ENCODE assay signal across 8 cellular contexts in genomic region chr1:110412576-110412975, GRCh38. TPM values are rescaled to one million over a fixed set of nuclear protein-coding genes. Genes with fewer than 3 reads are reported as not detected.
DNase-seq lines count a peak whose midpoint lies in the region; ATAC-seq and TF ChIP-seq lines count a peak whose summit lies in the region.

No MANE protein-coding gene starts in this region.

- no peak overlapping the region for H3K27ac ChIP-seq in RWPE1
- H3K27ac ChIP-seq in gastroesophageal sphincter, result no peak overlapping the region
- H3K27ac ChIP-seq in ovary, result peak overlapping the region; percentile 61 to 76
- no peak overlapping the region for H3K27ac ChIP-seq in transverse colon

- TF ChIP-seq CTCF in RWPE1 (conservative IDR thresholded peaks at IDR 0.05; ENCODE audit: low read depth) (peak; percentile 76), gastroesophageal sphincter (IDR thresholded peaks at IDR 0.05) (peak; percentile 52 to 78 (median 71)), ovary (IDR thresholded peaks at IDR 0.05) (peak; percentile 68 to 92 (median 91)), transverse colon (IDR thresholded peaks at IDR 0.05) (peak; percentile 55 to 68 (median 65))

- CTCF ChIA-PET in RWPE1 (lab: Yijun Ruan, JAX), result interaction anchor here (0.5 to 5.5 kb wide), 18 partner anchors 11 to 204 kb away, joined by 3 to 69 read pairs (median 4); no protein-coding TSS in a partner anchor

- H3K27me3 ChIP-seq in gastroesophageal sphincter, result no peaks in the 10 kb centered on the region
- no peaks in the 10 kb centered on the region for H3K27me3 ChIP-seq in ovary
- no peaks in the 10 kb centered on the region for H3K27me3 ChIP-seq in transverse colon

- DNase-seq in GM03348 (ENCODE audit: low spot score) (peak; percentile 80), HuH-7.5 (ENCODE audit: low spot score) (peak; percentile 55), RWPE1 (ENCODE audit: low spot score) (peak; percentile 80), ovary (peak; percentile 87 to 93 (median 90)), transverse colon (peak; percentile 67)
- DNase-seq in activated effector memory CD4-positive, alpha-beta T cell treated with Interleukin-2 at 50 U/mL for 16 hours, result peak; percentile 45

- intact Hi-C loops in ovary (cut with DNase I) (loop anchor here in 3 of 4 donors (2.0 to 5.0 kb wide), 3 partner anchors 44 to 48 kb away; no protein-coding TSS in a partner anchor), transverse colon (cut with DNase I; ENCODE audit: low total_unique reads) (loop anchor here (5.0 kb wide), 1 partner anchor 50 kb away; no protein-coding TSS in a partner anchor)

- H3K4me1 ChIP-seq in gastroesophageal sphincter (peaks cover 0 to 17% (median 7%) of the 10 kb centered on the region in 3 donors), ovary (ENCODE audit: insufficient read depth) (peaks cover 16% of the 10 kb centered on the region), transverse colon (peaks cover 0 to 10% (median 6%) of the 10 kb centered on the region in 4 donors)

- TF ChIP-seq EP300 in gastroesophageal sphincter (IDR thresholded peaks at IDR 0.05), result no peak
- TF ChIP-seq EP300 in ovary (IDR thresholded peaks at IDR 0.05), result no peak
- no peak for TF ChIP-seq EP300 in transverse colon (IDR thresholded peaks at IDR 0.05; ENCODE audit: low read depth)

- TF ChIP-seq POLR2A in gastroesophageal sphincter (IDR thresholded peaks at IDR 0.05) (no peak), ovary (IDR thresholded peaks at IDR 0.05) (peak; percentile 29), transverse colon (IDR thresholded peaks at IDR 0.05) (no peak)

- POLR2A ChIA-PET in RWPE1 (lab: Yijun Ruan, JAX; ENCODE audit: low non-redundant PET), result interaction anchor here (0.8 to 1.0 kb wide), 2 partner anchors 42 to 50 kb away, joined by 3 to 5 read pairs; no protein-coding TSS in a partner anchor

- H3K36me3 ChIP-seq in gastroesophageal sphincter, result no peaks in the 10 kb centered on the region
- no peaks in the 10 kb centered on the region for H3K36me3 ChIP-seq in ovary
- no peaks in the 10 kb centered on the region for H3K36me3 ChIP-seq in transverse colon

- ATAC-seq in gastroesophageal sphincter, result peak; percentile 62
- no peak for ATAC-seq in HG02642 (IDR thresholded peaks at IDR 0.05; ENCODE audit: poor library complexity, unreplicated experiment)

- 23% methylated on average over 3 of the region's 4 CpGs; no CpG with 5 or more reads in 1 of the 2 donors for WGBS in gastroesophageal sphincter (ENCODE audit: low coverage in 1 of 2), 2 donors
- 7 to 14% (median 9%) methylated on average over 4 of the region's 4 CpGs for WGBS in ovary, 3 donors
- 16% methylated on average over 4 of the region's 4 CpGs; no CpG with 5 or more reads in 1 of the 2 donors for WGBS in transverse colon (ENCODE audit: low coverage in 1 of 2), 2 donors

- no peak overlapping the region for H3K4me3 ChIP-seq in gastroesophageal sphincter
- no peak overlapping the region for H3K4me3 ChIP-seq in ovary
- no peak overlapping the region for H3K4me3 ChIP-seq in transverse colon

- in situ Hi-C loops in transverse colon (cut with MboI; ENCODE audit: low pct_ligation_motif_present in 1 of 4, low pct_unique_long_range_greater_than_20kb in 1 of 4, low sequenced_read_pairs in 3 of 4), result no loop called here

- H3K9me3 ChIP-seq in gastroesophageal sphincter, result no peaks in the 10 kb centered on the region
- no peaks in the 10 kb centered on the region for H3K9me3 ChIP-seq in ovary
- H3K9me3 ChIP-seq in transverse colon, result no peaks in the 10 kb centered on the region

RNA-seq across cellular contexts. Expression of gene LAMTOR5, which starts 5.1 kb away (rescaled TPM):
- 100 to 1,000 TPM in 2 of 4 donors, 10 to 100 TPM in 2; 72.5 to 126 (median 101) TPM for total RNA-seq in gastroesophageal sphincter
- 100 to 1,000 TPM; 103 to 129 (median 122) TPM for total RNA-seq in ovary
- polyA plus RNA-seq in ovary, result 100 to 1,000 TPM; 184 to 265 TPM
- 100 to 1,000 TPM in 1 of 4 donors, 10 to 100 TPM in 2, 1 to 10 TPM in 1; 7.1 to 113 (median 38.2) TPM for total RNA-seq in transverse colon

RNA-seq across cellular contexts. Expression of gene SLC16A4, which starts 21.8 kb away (rescaled TPM):
- total RNA-seq in gastroesophageal sphincter (10 to 100 TPM; 10.5 to 16.9 (median 15.2) TPM), ovary (10 to 100 TPM; 14.5 to 33.7 (median 21.2) TPM), transverse colon (1 to 10 TPM in 3 of 4 donors, not detected in 1; 1.4 to 3.7 (median 3.2) TPM)
- 10 to 100 TPM; 23.9 to 33.0 TPM for polyA plus RNA-seq in ovary

RNA-seq across cellular contexts. Expression of gene PROK1, which starts 38.4 kb away (rescaled TPM):
- total RNA-seq in gastroesophageal sphincter (1 to 10 TPM in 1 of 4 donors, not detected in 3; 1.1 TPM), ovary (100 to 1,000 TPM in 6 of 7 donors, 10 to 100 TPM in 1; 39.4 to 263 (median 182) TPM), transverse colon (not detected)
- 100 to 1,000 TPM; 276 to 428 TPM for polyA plus RNA-seq in ovary

Comparison
In these comparisons a context has a peak if more than half of its experiments do, and no peak if none do; other contexts are left out.
1. H3K27ac ChIP-seq: peak in ovary (2 of 2); none in RWPE1 (single experiment), gastroesophageal sphincter (0 of 4) and transverse colon (0 of 4).
2. RNA of gene PROK1, which starts 38.4 kb away (total RNA-seq): 39.4 to 263 TPM in ovary; not detected in transverse colon and 1.1 TPM in gastroesophageal sphincter; every median in the first group is over 10 times any median in the second.
3. Peak in every context shown above with its lines, with median percentiles within 50 percentile points of each other: DNase-seq and CTCF ChIP-seq.